Comparison of ENCODE assay signal across 2 cellular contexts in genomic region chr9:97075289-97075870, GRCh38.
TF ChIP-seq lines count a peak whose summit lies in the region.

No MANE protein-coding gene starts in this region.

TF ChIP-seq in GM23338, 12 proteins besides CTCF, POLR2A, EP300 and RAD21 (continued from another document):
- TF ChIP-seq, protein P1, sequence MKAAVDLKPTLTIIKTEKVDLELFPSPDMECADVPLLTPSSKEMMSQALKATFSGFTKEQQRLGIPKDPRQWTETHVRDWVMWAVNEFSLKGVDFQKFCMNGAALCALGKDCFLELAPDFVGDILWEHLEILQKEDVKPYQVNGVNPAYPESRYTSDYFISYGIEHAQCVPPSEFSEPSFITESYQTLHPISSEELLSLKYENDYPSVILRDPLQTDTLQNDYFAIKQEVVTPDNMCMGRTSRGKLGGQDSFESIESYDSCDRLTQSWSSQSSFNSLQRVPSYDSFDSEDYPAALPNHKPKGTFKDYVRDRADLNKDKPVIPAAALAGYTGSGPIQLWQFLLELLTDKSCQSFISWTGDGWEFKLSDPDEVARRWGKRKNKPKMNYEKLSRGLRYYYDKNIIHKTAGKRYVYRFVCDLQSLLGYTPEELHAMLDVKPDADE (IDR thresholded peaks at IDR 0.05) = no peak
- TF ChIP-seq REST (IDR thresholded peaks at IDR 0.05; ENCODE audit: unreplicated experiment) = no peak

TF ChIP-seq in HepG2, 621 proteins besides CTCF, POLR2A, EP300 and RAD21 (continued from another document and continues in another):
- no peak for TF ChIP-seq TOE1 (CRISPR knock-in tag; IDR thresholded peaks at IDR 0.05)
- TF ChIP-seq, protein P2, sequence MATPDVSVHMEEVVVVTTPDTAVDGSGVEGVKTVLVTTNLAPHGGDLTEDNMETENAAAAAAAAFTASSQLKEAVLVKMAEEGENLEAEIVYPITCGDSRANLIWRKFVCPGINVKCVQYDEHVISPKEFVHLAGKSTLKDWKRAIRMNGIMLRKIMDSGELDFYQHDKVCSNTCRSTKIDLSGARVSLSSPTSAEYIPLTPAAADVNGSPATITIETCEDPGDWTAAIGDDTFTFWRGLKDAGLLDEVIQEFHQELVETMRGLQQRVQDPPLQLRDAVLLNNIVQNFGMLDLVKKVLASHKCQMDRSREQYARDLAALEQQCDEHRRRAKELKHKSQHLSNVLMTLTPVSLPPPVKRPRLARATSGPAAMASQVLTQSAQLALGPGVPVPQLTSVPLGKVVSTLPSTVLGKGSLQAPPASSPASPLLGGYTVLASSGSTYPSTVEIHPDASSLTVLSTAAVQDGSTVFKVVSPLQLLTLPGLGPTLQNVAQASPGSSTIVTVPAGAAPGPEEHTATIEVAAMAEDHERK (CRISPR knock-in tag; IDR thresholded peaks at IDR 0.05; ENCODE audit: low read depth) = no peak
- no peak for TF ChIP-seq CBX2 (IDR thresholded peaks at IDR 0.05; ENCODE audit: low read depth, low read length)
- TF ChIP-seq CBX2 (CRISPR knock-in tag; IDR thresholded peaks at IDR 0.05; ENCODE audit: low read depth) = no peak
- no peak for TF ChIP-seq ZFP91 (CRISPR knock-in tag; IDR thresholded peaks at IDR 0.05; ENCODE audit: borderline replicate concordance)
- TF ChIP-seq ZNF552 (CRISPR knock-in tag; IDR thresholded peaks at IDR 0.05; ENCODE audit: borderline replicate concordance) = no peak
- TF ChIP-seq RBFOX2 (IDR thresholded peaks at IDR 0.05; ENCODE audit: low read depth, low read length) = no peak
- TF ChIP-seq ZNF580 (CRISPR knock-in tag; IDR thresholded peaks at IDR 0.05; ENCODE audit: borderline replicate concordance, low read depth) = no peak
- no peak for TF ChIP-seq RBM39 (IDR thresholded peaks at IDR 0.05; ENCODE audit: low read depth, low read length, poor library complexity, severe bottlenecking)
- no peak for TF ChIP-seq EHMT2 (IDR thresholded peaks at IDR 0.05; ENCODE audit: borderline replicate concordance, low read depth, low read length)
- no peak for TF ChIP-seq ZKSCAN1 (IDR thresholded peaks at IDR 0.05; ENCODE audit: low read length)
- no peak for TF ChIP-seq ZNF329 (CRISPR knock-in tag; IDR thresholded peaks at IDR 0.05; ENCODE audit: low read depth)
- no peak for TF ChIP-seq ZNF589 (CRISPR knock-in tag; conservative IDR thresholded peaks at IDR 0.05)
- TF ChIP-seq HOXA9 (CRISPR knock-in tag; IDR thresholded peaks at IDR 0.05; ENCODE audit: borderline replicate concordance) = no peak
- no peak for TF ChIP-seq ZNF772 (CRISPR knock-in tag; IDR thresholded peaks at IDR 0.05)
- no peak for TF ChIP-seq CCDC6 (CRISPR knock-in tag; IDR thresholded peaks at IDR 0.05)
- no peak for TF ChIP-seq ZNF567 (CRISPR knock-in tag; IDR thresholded peaks at IDR 0.05; ENCODE audit: borderline replicate concordance)
- TF ChIP-seq, protein P3, sequence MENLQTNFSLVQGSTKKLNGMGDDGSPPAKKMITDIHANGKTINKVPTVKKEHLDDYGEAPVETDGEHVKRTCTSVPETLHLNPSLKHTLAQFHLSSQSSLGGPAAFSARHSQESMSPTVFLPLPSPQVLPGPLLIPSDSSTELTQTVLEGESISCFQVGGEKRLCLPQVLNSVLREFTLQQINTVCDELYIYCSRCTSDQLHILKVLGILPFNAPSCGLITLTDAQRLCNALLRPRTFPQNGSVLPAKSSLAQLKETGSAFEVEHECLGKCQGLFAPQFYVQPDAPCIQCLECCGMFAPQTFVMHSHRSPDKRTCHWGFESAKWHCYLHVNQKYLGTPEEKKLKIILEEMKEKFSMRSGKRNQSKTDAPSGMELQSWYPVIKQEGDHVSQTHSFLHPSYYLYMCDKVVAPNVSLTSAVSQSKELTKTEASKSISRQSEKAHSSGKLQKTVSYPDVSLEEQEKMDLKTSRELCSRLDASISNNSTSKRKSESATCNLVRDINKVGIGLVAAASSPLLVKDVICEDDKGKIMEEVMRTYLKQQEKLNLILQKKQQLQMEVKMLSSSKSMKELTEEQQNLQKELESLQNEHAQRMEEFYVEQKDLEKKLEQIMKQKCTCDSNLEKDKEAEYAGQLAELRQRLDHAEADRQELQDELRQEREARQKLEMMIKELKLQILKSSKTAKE (CRISPR knock-in tag; IDR thresholded peaks at IDR 0.05; ENCODE audit: borderline replicate concordance) = 0 out of 2 replicates have a peak, but pooled peaks have one; percentile 17
- no peak for TF ChIP-seq IRX3 (CRISPR knock-in tag; IDR thresholded peaks at IDR 0.05; ENCODE audit: borderline replicate concordance, low read depth)
- TF ChIP-seq ETV5 (CRISPR knock-in tag; IDR thresholded peaks at IDR 0.05; ENCODE audit: borderline replicate concordance) = peak; percentile 76; the same call in 1 of the 2 replicates
- no peak for TF ChIP-seq ZNF577 (CRISPR knock-in tag; IDR thresholded peaks at IDR 0.05; ENCODE audit: borderline replicate concordance, low read depth)
- TF ChIP-seq STAG1 (CRISPR knock-in tag; IDR thresholded peaks at IDR 0.05) = no peak
- no peak for TF ChIP-seq SNAPC5 (CRISPR knock-in tag; IDR thresholded peaks at IDR 0.05; ENCODE audit: borderline replicate concordance)
- no peak for TF ChIP-seq MTA3 (CRISPR knock-in tag; IDR thresholded peaks at IDR 0.05)
- no peak for TF ChIP-seq SMAD1 (CRISPR knock-in tag; IDR thresholded peaks at IDR 0.05; ENCODE audit: borderline replicate concordance, low read depth)
- TF ChIP-seq, protein P4, sequence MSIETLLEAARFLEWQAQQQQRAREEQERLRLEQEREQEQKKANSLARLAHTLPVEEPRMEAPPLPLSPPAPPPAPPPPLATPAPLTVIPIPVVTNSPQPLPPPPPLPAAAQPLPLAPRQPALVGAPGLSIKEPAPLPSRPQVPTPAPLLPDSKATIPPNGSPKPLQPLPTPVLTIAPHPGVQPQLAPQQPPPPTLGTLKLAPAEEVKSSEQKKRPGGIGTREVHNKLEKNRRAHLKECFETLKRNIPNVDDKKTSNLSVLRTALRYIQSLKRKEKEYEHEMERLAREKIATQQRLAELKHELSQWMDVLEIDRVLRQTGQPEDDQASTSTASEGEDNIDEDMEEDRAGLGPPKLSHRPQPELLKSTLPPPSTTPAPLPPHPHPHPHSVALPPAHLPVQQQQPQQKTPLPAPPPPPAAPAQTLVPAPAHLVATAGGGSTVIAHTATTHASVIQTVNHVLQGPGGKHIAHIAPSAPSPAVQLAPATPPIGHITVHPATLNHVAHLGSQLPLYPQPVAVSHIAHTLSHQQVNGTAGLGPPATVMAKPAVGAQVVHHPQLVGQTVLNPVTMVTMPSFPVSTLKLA (IDR thresholded peaks at IDR 0.05) = no peak
- no peak for TF ChIP-seq ZNF646 (CRISPR knock-in tag; IDR thresholded peaks at IDR 0.05)
- no peak for TF ChIP-seq ZNF609 (CRISPR knock-in tag; IDR thresholded peaks at IDR 0.05; ENCODE audit: borderline replicate concordance)
- TF ChIP-seq ZNF790 (CRISPR knock-in tag; IDR thresholded peaks at IDR 0.05; ENCODE audit: borderline replicate concordance) = no peak
- TF ChIP-seq, protein P5, sequence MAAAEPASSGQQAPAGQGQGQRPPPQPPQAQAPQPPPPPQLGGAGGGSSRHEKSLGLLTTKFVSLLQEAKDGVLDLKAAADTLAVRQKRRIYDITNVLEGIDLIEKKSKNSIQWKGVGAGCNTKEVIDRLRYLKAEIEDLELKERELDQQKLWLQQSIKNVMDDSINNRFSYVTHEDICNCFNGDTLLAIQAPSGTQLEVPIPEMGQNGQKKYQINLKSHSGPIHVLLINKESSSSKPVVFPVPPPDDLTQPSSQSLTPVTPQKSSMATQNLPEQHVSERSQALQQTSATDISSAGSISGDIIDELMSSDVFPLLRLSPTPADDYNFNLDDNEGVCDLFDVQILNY (CRISPR knock-in tag; conservative IDR thresholded peaks at IDR 0.05) = no peak
- TF ChIP-seq HNRNPH1 (optimal IDR thresholded peaks at IDR 0.05; ENCODE audit: low read depth, low read length) = no peak
- no peak for TF ChIP-seq ZNF260 (CRISPR knock-in tag; IDR thresholded peaks at IDR 0.05; ENCODE audit: borderline replicate concordance, low read depth)
- no peak for TF ChIP-seq JARID2 (CRISPR knock-in tag; IDR thresholded peaks at IDR 0.05; ENCODE audit: insufficient replicate concordance)
- TF ChIP-seq IRF9 (CRISPR knock-in tag; IDR thresholded peaks at IDR 0.05; ENCODE audit: borderline replicate concordance) = no peak
